Comparison of ENCODE assay signal across 21 cellular contexts in the genomic region with DNA sequence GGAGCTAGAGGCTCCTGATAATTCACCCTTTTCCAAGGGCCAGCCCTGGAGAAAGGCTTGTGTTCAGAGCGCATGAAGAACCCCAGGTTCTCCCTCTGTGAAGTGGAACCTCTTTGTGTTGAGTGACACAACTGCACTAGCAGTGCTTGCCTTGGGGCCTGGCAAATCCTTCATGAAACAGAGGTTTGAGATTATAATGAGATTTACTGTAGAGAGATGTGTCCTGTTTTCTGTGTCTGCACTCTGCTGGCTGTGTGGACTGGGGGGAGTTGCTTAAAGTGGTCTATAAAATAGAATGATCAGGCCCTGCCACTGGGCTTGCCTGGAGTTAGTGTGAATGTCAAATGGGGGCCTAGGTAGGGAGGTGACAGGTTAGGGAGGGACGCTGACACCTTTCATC. TPM values are rescaled to one million over a fixed set of nuclear protein-coding genes. Genes with fewer than 3 reads are reported as not detected.
A peak's percentile ranks its signal among the peaks of the same experiment; 100 is the strongest.
DNase-seq lines count a peak whose midpoint lies in the region; ATAC-seq and TF ChIP-seq lines count a peak whose summit lies in the region.
"Had no signal": no experiment of that assay in that cellular context is flagged by ENCODE, and none has a peak within 500 bp of the region (broad histone marks: within the 10 kb centered on the region; RNA-seq: fewer than 3 reads in every experiment).

No MANE protein-coding gene starts in this region.

- H3K27me3 ChIP-seq in CD4-positive, CD25-positive, alpha-beta regulatory T cell (ENCODE audit: control insufficient read depth, insufficient read depth, low read length): no peaks in the 10 kb centered on the region
- no peaks in the 10 kb centered on the region for H3K27me3 ChIP-seq in naive thymus-derived CD4-positive, alpha-beta T cell (ENCODE audit: control insufficient read depth in 2 of 2, insufficient read depth in 2 of 2, low read length in 2 of 2)
- H3K27me3 ChIP-seq in stomach: peaks cover 0 to 6% (median 0%) of the 10 kb centered on the region in 3 donors
- H3K27me3 ChIP-seq: sigmoid colon, transverse colon had no signal

- intact Hi-C loops in naive thymus-derived CD4-positive, alpha-beta T cell (cut with micrococcal nuclease): loop anchor here in 1 of 2 donors (10.0 kb wide), 1 partner anchor 279 kb away; no protein-coding TSS in a partner anchor
- intact Hi-C loops in stomach (cut with DNase I; ENCODE audit: low total_unique reads): no loop called here

- no peak for TF ChIP-seq EP300 in stomach (IDR thresholded peaks at IDR 0.05)

- peaks cover 76% of the 10 kb centered on the region for H3K4me1 ChIP-seq in CD4-positive, CD25-positive, alpha-beta regulatory T cell (ENCODE audit: control insufficient read depth, insufficient read depth, low read length, poor library complexity, severe bottlenecking)
- peaks cover 57 to 59% of the 10 kb centered on the region in 2 donors for H3K4me1 ChIP-seq in naive thymus-derived CD4-positive, alpha-beta T cell (ENCODE audit: control insufficient read depth in 2 of 2, insufficient read depth in 2 of 2, low read length in 2 of 2)
- peaks cover 0 to 56% (median 12%) of the 10 kb centered on the region in 4 donors for H3K4me1 ChIP-seq in stomach
- H3K4me1 ChIP-seq: parathyroid adenoma, sigmoid colon had no signal

- peaks cover 15% of the 10 kb centered on the region for H3K36me3 Mint-ChIP-seq in CD4-positive, CD25-positive, alpha-beta regulatory T cell
- H3K36me3 Mint-ChIP-seq in activated CD8-positive, alpha-beta T cell treated with anti-CD3 and anti-CD28 coated beads, Interleukin-2, amount 10 ng/mL, durations not matched to agents 7 days and 5 days (ENCODE audit: low read depth): peaks cover 26% of the 10 kb centered on the region
- H3K36me3 Mint-ChIP-seq in naive thymus-derived CD4-positive, alpha-beta T cell: peaks cover 0 to 20% (median 0%) of the 10 kb centered on the region in 5 donors

- 92 to 100% (median 96%) methylated on average over 2 of the region's 2 CpGs for WGBS in stomach, 5 donors

- H3K27ac Mint-ChIP-seq in CD4-positive, CD25-positive, alpha-beta regulatory T cell: peak overlapping the region; percentile 80 to 98 (median 82)
- peak overlapping the region; percentile 62 for H3K27ac Mint-ChIP-seq in activated CD8-positive, alpha-beta T cell treated with anti-CD3 and anti-CD28 coated beads, Interleukin-2, amount 10 ng/mL, durations not matched to agents 7 days and 5 days
- peak overlapping the region in 6 of 9 donors; percentile 21 to 70 (median 54) for H3K27ac Mint-ChIP-seq in naive thymus-derived CD4-positive, alpha-beta T cell

- ATAC-seq in CD4-positive, CD25-positive, alpha-beta regulatory T cell (ENCODE audit: low read depth in 2 of 2): no peak
- ATAC-seq in activated CD8-positive, alpha-beta T cell treated with anti-CD3 and anti-CD28 coated beads, Interleukin-2, amount 10 ng/mL, durations not matched to agents 7 days and 5 days: no peak
- no peak for ATAC-seq in naive thymus-derived CD4-positive, alpha-beta T cell

- H3K9me3 ChIP-seq in CD4-positive, CD25-positive, alpha-beta regulatory T cell (ENCODE audit: control insufficient read depth in 2 of 2, low read length in 2 of 2): no peaks in the 10 kb centered on the region
- no peaks in the 10 kb centered on the region for H3K9me3 ChIP-seq in naive thymus-derived CD4-positive, alpha-beta T cell (ENCODE audit: control insufficient read depth in 2 of 3, low read length in 3 of 3)
- no peaks in the 10 kb centered on the region for H3K9me3 ChIP-seq in stomach
- H3K9me3 ChIP-seq: sigmoid colon, transverse colon had no signal

- H3K27me3 Mint-ChIP-seq in CD4-positive, CD25-positive, alpha-beta regulatory T cell: no peaks in the 10 kb centered on the region
- no peaks in the 10 kb centered on the region for H3K27me3 Mint-ChIP-seq in activated CD8-positive, alpha-beta T cell treated with anti-CD3 and anti-CD28 coated beads, Interleukin-2, amount 10 ng/mL, durations not matched to agents 7 days and 5 days (ENCODE audit: low read depth)
- no peaks in the 10 kb centered on the region for H3K27me3 Mint-ChIP-seq in naive thymus-derived CD4-positive, alpha-beta T cell

- peaks cover 40 to 94% (median 65%) of the 10 kb centered on the region in 4 donors for H3K4me1 Mint-ChIP-seq in CD4-positive, CD25-positive, alpha-beta regulatory T cell
- H3K4me1 Mint-ChIP-seq in activated CD8-positive, alpha-beta T cell treated with anti-CD3 and anti-CD28 coated beads, Interleukin-2, amount 10 ng/mL, durations not matched to agents 7 days and 5 days (ENCODE audit: low read depth): peaks cover 90% of the 10 kb centered on the region
- H3K4me1 Mint-ChIP-seq in naive thymus-derived CD4-positive, alpha-beta T cell: peaks cover 67 to 82% (median 79%) of the 10 kb centered on the region in 7 donors

- H3K36me3 ChIP-seq in CD4-positive, CD25-positive, alpha-beta regulatory T cell (ENCODE audit: control insufficient read depth, insufficient read depth, low read length): no peaks in the 10 kb centered on the region
- H3K36me3 ChIP-seq in naive thymus-derived CD4-positive, alpha-beta T cell (ENCODE audit: control insufficient read depth in 2 of 3, insufficient read depth in 3 of 3, low read length in 3 of 3): no peaks in the 10 kb centered on the region
- H3K36me3 ChIP-seq in stomach: no peaks in the 10 kb centered on the region
- H3K36me3 ChIP-seq: sigmoid colon, transverse colon had no signal

- CTCF ChIA-PET in activated CD8-positive, alpha-beta T cell treated with anti-CD3 and anti-CD28 coated beads, Interleukin-2, amount 10 ng/mL, durations not matched to agents 7 days and 5 days (lab: Charles Lee): interaction anchor here (1.1 to 2.7 kb wide), 5 partner anchors 8 to 31 kb away, joined by 3 to 35 read pairs (median 7); no protein-coding TSS in a partner anchor
- CTCF ChIA-PET in naive thymus-derived CD4-positive, alpha-beta T cell (lab: Charles Lee): no interaction called here

- TF ChIP-seq POLR2A in stomach (IDR thresholded peaks at IDR 0.05): no peak

- POLR2A ChIA-PET in activated CD8-positive, alpha-beta T cell treated with anti-CD3 and anti-CD28 coated beads, Interleukin-2, amount 10 ng/mL, durations not matched to agents 7 days and 5 days (lab: Charles Lee): interaction anchor here (3.3 kb wide), 1 partner anchor 11 kb away, joined by 25 read pairs; a partner anchor contains a TSS
- POLR2A ChIA-PET in naive thymus-derived CD4-positive, alpha-beta T cell (lab: Charles Lee): interaction anchor here (0.6 to 1.3 kb wide), 5 partner anchors 10 to 55 kb away, joined by 3 to 4 read pairs (median 4); no protein-coding TSS in a partner anchor

- H3K4me3 Mint-ChIP-seq in CD4-positive, CD25-positive, alpha-beta regulatory T cell: peak overlapping the region in 3 of 4 donors; percentile 5 to 70 (median 18)
- H3K4me3 Mint-ChIP-seq in activated CD8-positive, alpha-beta T cell treated with anti-CD3 and anti-CD28 coated beads, Interleukin-2, amount 10 ng/mL, durations not matched to agents 7 days and 5 days: no peak overlapping the region
- H3K4me3 Mint-ChIP-seq in naive thymus-derived CD4-positive, alpha-beta T cell: peak overlapping the region in 2 of 10 donors; percentile 6 to 45

- H3K27ac ChIP-seq in CD4-positive, CD25-positive, alpha-beta regulatory T cell (ENCODE audit: insufficient read depth, low read length, poor library complexity, severe bottlenecking): no peak overlapping the region
- no peak overlapping the region for H3K27ac ChIP-seq in naive thymus-derived CD4-positive, alpha-beta T cell (ENCODE audit: low read depth, low read length)
- H3K27ac ChIP-seq in stomach: no peak overlapping the region
- H3K27ac ChIP-seq: 22Rv1, GM23248, parathyroid adenoma, sigmoid colon, transverse colon had no signal

- peak; percentile 24 for DNase-seq in NCI-H82 (lab: John Stamatoyannopoulos, UW)
- DNase-seq in NCI-H82 treated with DMSO at 0.1 percent for 48 hours (lab: John Stamatoyannopoulos, UW; ENCODE audit: unreplicated experiment): no peak
- DNase-seq in CD4-positive, CD25-positive, alpha-beta regulatory T cell: no peak
- DNase-seq in activated CD8-positive, alpha-beta T cell treated with anti-CD3 and anti-CD28 coated beads, Interleukin-2, amount 10 ng/mL, durations not matched to agents 7 days and 5 days: no peak
- DNase-seq in naive thymus-derived CD4-positive, alpha-beta T cell: no peak
- no peak for DNase-seq in stomach
- no peak for DNase-seq in DMS53 (lab: John Stamatoyannopoulos, UW)
- no peak for DNase-seq in NCI-H345 treated with DMSO at 0.1 percent for 48 hours (lab: John Stamatoyannopoulos, UW; ENCODE audit: unreplicated experiment)
- DNase-seq: activated effector memory CD4-positive, alpha-beta T cell treated with Interleukin-2 at 50 U/mL for 16 hours; AML-193; GM23248; Karpas-422; NCI-H1105; NCI-H510A treated with DMSO at 0.1 percent for 48 hours; sigmoid colon; stimulated activated naive CD4-positive, alpha-beta T cell treated with Interleukin-2 at 50 U/mL for 16 hours; SW 1271; transverse colon had no signal

- H3K9me3 Mint-ChIP-seq in CD4-positive, CD25-positive, alpha-beta regulatory T cell: peaks cover 0 to 3% (median 0%) of the 10 kb centered on the region in 7 donors
- H3K9me3 Mint-ChIP-seq in activated CD8-positive, alpha-beta T cell treated with anti-CD3 and anti-CD28 coated beads, Interleukin-2, amount 10 ng/mL, durations not matched to agents 7 days and 5 days (ENCODE audit: insufficient read depth): no peaks in the 10 kb centered on the region
- H3K9me3 Mint-ChIP-seq in naive thymus-derived CD4-positive, alpha-beta T cell: peaks cover 0 to 2% (median 0%) of the 10 kb centered on the region in 11 donors

- H3K4me3 ChIP-seq in CD4-positive, CD25-positive, alpha-beta regulatory T cell (ENCODE audit: low read depth, low read length): no peak overlapping the region
- no peak overlapping the region for H3K4me3 ChIP-seq in naive thymus-derived CD4-positive, alpha-beta T cell (ENCODE audit: low read length)
- H3K4me3 ChIP-seq in stomach: no peak overlapping the region
- H3K4me3 ChIP-seq: GM23248, sigmoid colon, transverse colon had no signal

- TF ChIP-seq CTCF in stomach (IDR thresholded peaks at IDR 0.05): no peak

RNA-seq across cellular contexts. Expression of a gene that starts 11.5 kb away (rescaled TPM):
- total RNA-seq in CD4-positive, CD25-positive, alpha-beta regulatory T cell: 252 TPM
- 100 to 1,000 TPM; 347 to 450 (median 421) TPM for polyA plus RNA-seq in CD4-positive, CD25-positive, alpha-beta regulatory T cell
- total RNA-seq in activated CD8-positive, alpha-beta T cell treated with anti-CD3 and anti-CD28 coated beads, Interleukin-2, amount 10 ng/mL, durations not matched to agents 7 days and 5 days: 100 to 1,000 TPM; 274 to 284 TPM
- total RNA-seq in naive thymus-derived CD4-positive, alpha-beta T cell: 100 to 1,000 TPM in 2 of 5 experiments, 10 to 100 TPM in 3; 38.6 to 278 (median 60.3) TPM
- polyA plus RNA-seq in naive thymus-derived CD4-positive, alpha-beta T cell: 10 to 100 TPM; 30.1 to 48.2 TPM
- total RNA-seq in stomach: 10 to 100 TPM in 4 of 5 donors, 1 to 10 TPM in 1; 7.1 to 24.3 (median 14.9) TPM
- polyA plus RNA-seq in stomach: 1 to 10 TPM; 5.4 to 8.4 (median 7.8) TPM
- total RNA-seq: G401 had no signal
